Comparison of ENCODE assay signal across 1 cellular context in genomic region chr5:148290271-148291195, GRCh38.
TF ChIP-seq lines count a peak whose summit lies in the region.

No MANE protein-coding gene starts in this region.

TF ChIP-seq in GM23338, 12 proteins besides CTCF, POLR2A, EP300 and RAD21 (continued from another document):
- TF ChIP-seq ZNF462 (CRISPR knock-in tag; IDR thresholded peaks at IDR 0.05) (no peak), ZNF114 (CRISPR knock-in tag; IDR thresholded peaks at IDR 0.05) (no peak), ETS1 (IDR thresholded peaks at IDR 0.05) (no peak), JUNB (IDR thresholded peaks at IDR 0.05; ENCODE audit: unreplicated experiment) (no peak)
TF ChIP-seq in GM23338: peak in this region for 0.
